Comparison of ENCODE assay signal across 8 cellular contexts in the genomic region with DNA sequence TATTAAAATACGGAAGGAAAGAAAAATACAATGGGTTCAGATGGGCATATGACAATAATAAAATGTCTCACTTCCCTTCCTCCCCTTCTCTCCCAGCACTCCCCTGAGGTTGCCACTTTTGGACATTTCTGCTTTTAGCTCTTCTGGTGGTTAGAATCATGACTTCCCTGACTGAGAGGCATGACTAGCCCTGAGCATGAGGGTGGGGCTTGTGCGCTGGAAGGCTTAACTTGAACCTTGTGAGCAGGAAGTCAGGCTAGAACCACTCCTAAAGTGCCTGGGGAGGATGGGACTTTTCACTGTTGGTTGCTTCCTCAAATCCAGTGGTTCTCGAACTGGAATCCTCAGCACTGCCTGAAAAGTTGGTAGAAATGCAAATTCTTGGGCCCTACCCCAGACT. TPM values are rescaled to one million over a fixed set of nuclear protein-coding genes. Genes with fewer than 3 reads are reported as not detected.
DNase-seq lines count a peak whose midpoint lies in the region; ATAC-seq and TF ChIP-seq lines count a peak whose summit lies in the region.

No MANE protein-coding gene starts in this region.

- H3K27ac Mint-ChIP-seq in activated naive CD8-positive, alpha-beta T cell treated with anti-CD3 and anti-CD28 coated beads, Interleukin-2, amount 10 ng/mL, durations not matched to agents 7 days and 5 days, result peak overlapping the region; percentile 81

- H3K9me3 ChIP-seq in SJCRH30 (replicated peaks), result no peaks in the 10 kb centered on the region; the same call in 1 of the 2 replicates

- no peaks in the 10 kb centered on the region for H3K9me3 Mint-ChIP-seq in activated naive CD8-positive, alpha-beta T cell treated with anti-CD3 and anti-CD28 coated beads, Interleukin-2, amount 10 ng/mL, durations not matched to agents 7 days and 5 days

- no peaks in the 10 kb centered on the region for H3K27me3 Mint-ChIP-seq in activated naive CD8-positive, alpha-beta T cell treated with anti-CD3 and anti-CD28 coated beads, Interleukin-2, amount 10 ng/mL, durations not matched to agents 7 days and 5 days

- no peaks in the 10 kb centered on the region for H3K27me3 ChIP-seq in SJCRH30

- H3K4me3 Mint-ChIP-seq in activated naive CD8-positive, alpha-beta T cell treated with anti-CD3 and anti-CD28 coated beads, Interleukin-2, amount 10 ng/mL, durations not matched to agents 7 days and 5 days, result peak overlapping the region; percentile 5

- H3K27ac ChIP-seq in SJCRH30, result no peak overlapping the region

- POLR2A ChIA-PET in activated naive CD8-positive, alpha-beta T cell treated with anti-CD3 and anti-CD28 coated beads, Interleukin-2, amount 10 ng/mL, durations not matched to agents 7 days and 5 days (lab: Charles Lee), result interaction anchor here (0.6 to 1.0 kb wide), 3 partner anchors 20 to 250 kb away, joined by 3 to 5 read pairs (median 3); a partner anchor contains a TSS

- H3K36me3 ChIP-seq in SJCRH30, result no peaks in the 10 kb centered on the region

- H3K4me1 Mint-ChIP-seq in activated naive CD8-positive, alpha-beta T cell treated with anti-CD3 and anti-CD28 coated beads, Interleukin-2, amount 10 ng/mL, durations not matched to agents 7 days and 5 days, result peaks cover 63% of the 10 kb centered on the region

- H3K4me3 ChIP-seq in SJCRH30, result no peak overlapping the region

- TF ChIP-seq CTCF in omental fat pad (IDR thresholded peaks at IDR 0.05), result no peak

- ATAC-seq in GM18499 (IDR thresholded peaks at IDR 0.05; ENCODE audit: insufficient read depth, unreplicated experiment), result peak; percentile 41
- peak; percentile 86 for ATAC-seq in GM21576 (IDR thresholded peaks at IDR 0.05; ENCODE audit: unreplicated experiment)
- peak; percentile 74 for ATAC-seq in activated naive CD8-positive, alpha-beta T cell treated with anti-CD3 and anti-CD28 coated beads, Interleukin-2, amount 10 ng/mL, durations not matched to agents 7 days and 5 days (ENCODE audit: low read depth)
- ATAC-seq in omental fat pad (ENCODE audit: low FRiP score), result peak; percentile 37

- no peaks in the 10 kb centered on the region for H3K4me1 ChIP-seq in SJCRH30

- DNase-seq in HT1080 (ENCODE audit: low read depth) (peak; percentile 25), omental fat pad (ENCODE audit: low spot score) (no peak), NCI-H82 treated with DMSO at 0.1 percent for 48 hours (lab: John Stamatoyannopoulos, UW; ENCODE audit: unreplicated experiment) (no peak), NCI-H1694 (lab: John Stamatoyannopoulos, UW) (no peak), SJCRH30 (no peak)
- DNase-seq in activated naive CD8-positive, alpha-beta T cell treated with anti-CD3 and anti-CD28 coated beads, Interleukin-2, amount 10 ng/mL, durations not matched to agents 7 days and 5 days, result no peak

- peaks cover 1% of the 10 kb centered on the region for H3K36me3 Mint-ChIP-seq in activated naive CD8-positive, alpha-beta T cell treated with anti-CD3 and anti-CD28 coated beads, Interleukin-2, amount 10 ng/mL, durations not matched to agents 7 days and 5 days

RNA-seq across cellular contexts. Expression of a gene that starts 19.7 kb away (rescaled TPM):
- total RNA-seq in HT1080 (2014; rRNA removed; shearing (Covaris generic)), result not detected in 2 replicates
- polyA plus RNA-seq in HT1080 (2015; cell fraction: cytosol; rRNA removed), result 0.63 TPM in 1 of 2 replicates, not detected in the other
- polyA plus RNA-seq in HT1080 (2015; cell fraction: nucleus; rRNA removed), result not detected in 2 replicates
- 100 to 1,000 TPM; 109 to 117 TPM for total RNA-seq in activated naive CD8-positive, alpha-beta T cell treated with anti-CD3 and anti-CD28 coated beads, Interleukin-2, amount 10 ng/mL, durations not matched to agents 7 days and 5 days
- 10 to 100 TPM in 2 of 4 donors, 1 to 10 TPM in 2; 6.1 to 40.8 (median 11.7) TPM for total RNA-seq in omental fat pad
- 6.3 and 6.6 TPM in 2 replicates for total RNA-seq in SJCRH30 (2014; rRNA removed; shearing (Covaris generic))
